1 cellular context compared by ENCODE assay signal in genomic region chr9:86723351-86723750, GRCh38.
TF ChIP-seq lines count a peak whose summit lies in the region.

No MANE protein-coding gene starts in this region.

TF ChIP-seq in GM23338, 12 proteins besides CTCF, POLR2A, EP300 and RAD21 (continued from another document):
- TF ChIP-seq ZNF462 (CRISPR knock-in tag; IDR thresholded peaks at IDR 0.05) (no peak), JUNB (IDR thresholded peaks at IDR 0.05; ENCODE audit: unreplicated experiment) (no peak), EZH2 (IDR thresholded peaks at IDR 0.05; ENCODE audit: low read depth, unreplicated experiment) (no peak), REST (IDR thresholded peaks at IDR 0.05; ENCODE audit: unreplicated experiment) (no peak), ETS1 (IDR thresholded peaks at IDR 0.05) (no peak), EZH2phosphoT487 (IDR thresholded peaks at IDR 0.05; ENCODE audit: unreplicated experiment) (no peak)
